21 cellular contexts compared by ENCODE assay signal in the genomic region with DNA sequence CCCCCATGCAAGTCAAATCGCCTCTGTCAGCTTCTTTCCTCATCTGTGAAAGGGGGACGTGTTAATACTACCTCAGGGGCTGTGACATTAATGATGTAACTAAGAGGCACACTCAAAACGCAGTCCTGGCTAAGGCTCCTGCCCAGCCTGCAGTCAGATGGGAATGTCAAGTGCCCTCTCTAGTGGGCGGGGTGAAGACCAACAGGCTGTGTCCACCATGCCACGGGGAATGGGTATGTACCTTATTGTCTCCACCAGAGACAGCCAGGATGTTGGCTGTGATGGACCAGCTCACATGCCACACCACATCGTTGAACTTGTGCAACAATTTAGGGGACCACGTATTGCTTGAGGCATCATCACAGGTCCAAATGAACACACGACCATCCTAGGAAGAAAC. TPM values are rescaled to one million over a fixed set of nuclear protein-coding genes. Genes with fewer than 3 reads are reported as not detected.
"Had no signal": no experiment of that assay in that cellular context is flagged by ENCODE, and none has a peak within 500 bp of the region (broad histone marks: within the 10 kb centered on the region; RNA-seq: fewer than 3 reads in every experiment).

No MANE protein-coding gene starts in this region.

- H3K4me1 Mint-ChIP-seq: mesothelial cell of epicardium had no signal

- DNase-seq: activated B cell treated with CpG ODN at 0.5 μM for 24 hours; activated CD4-positive, alpha-beta T cell treated with anti-CD3 and anti-CD28 coated beads for 48 hours; activated naive CD4-positive, alpha-beta T cell treated with anti-CD3 and anti-CD28 coated beads, Interleukin-2, amount 50 U/mL, for 16 hours; adrenal gland; effector memory CD4-positive, alpha-beta T cell; right lobe of liver; SK-N-SH; small intestine; stimulated activated CD4-positive, alpha-beta T cell treated with anti-CD3 and anti-CD28 coated beads, Interleukin-15, amount 100 ng/mL, for 24 hours; stimulated activated CD4-positive, alpha-beta T cell treated with anti-CD3 and anti-CD28 coated beads, Interleukin-2, amount 100 ng/mL, for 48 hours; testis; upper lobe of left lung had no signal

- H3K4me3 Mint-ChIP-seq: activated B cell treated with CpG ODN at 0.5 μM for 24 hours; activated T-helper 1 cell treated with anti-CD3 and anti-CD28 coated beads, Interleukin-12 subunit alpha, Interleukin-12 subunit beta, Interleukin-2, Interleukin-4 antibody, amounts not matched to agents 30 ng/mL and 10 ng/mL and 1 ng/mL, durations not matched to agents 14 hours and 24 hours and 36 hours; dendritic cell treated with granulocyte-macrophage colony-stimulating factor and Interleukin-4, amounts not matched to agents 40 ng/mL and 50 ng/mL, for 4 days; mesothelial cell of epicardium; nephron had no signal

- H3K27me3 Mint-ChIP-seq: activated B cell treated with CpG ODN at 0.5 μM for 24 hours; dendritic cell treated with granulocyte-macrophage colony-stimulating factor and Interleukin-4, amounts not matched to agents 40 ng/mL and 50 ng/mL, for 4 days had no signal

- H3K27ac Mint-ChIP-seq: activated B cell treated with CpG ODN at 0.5 μM for 24 hours; activated T-helper 1 cell treated with anti-CD3 and anti-CD28 coated beads, Interleukin-12 subunit alpha, Interleukin-12 subunit beta, Interleukin-2, Interleukin-4 antibody, amounts not matched to agents 30 ng/mL and 10 ng/mL and 1 ng/mL, durations not matched to agents 14 hours and 24 hours and 36 hours; dendritic cell treated with granulocyte-macrophage colony-stimulating factor and Interleukin-4, amounts not matched to agents 40 ng/mL and 50 ng/mL, for 4 days; mesothelial cell of epicardium; nephron had no signal

- H3K9me3 Mint-ChIP-seq: activated B cell treated with CpG ODN at 0.5 μM for 24 hours; activated T-helper 1 cell treated with anti-CD3 and anti-CD28 coated beads, Interleukin-12 subunit alpha, Interleukin-12 subunit beta, Interleukin-2, Interleukin-4 antibody, amounts not matched to agents 30 ng/mL and 10 ng/mL and 1 ng/mL, durations not matched to agents 14 hours and 24 hours and 36 hours; dendritic cell treated with granulocyte-macrophage colony-stimulating factor and Interleukin-4, amounts not matched to agents 40 ng/mL and 50 ng/mL, for 4 days; mesothelial cell of epicardium; nephron had no signal

RNA-seq across cellular contexts. Expression of gene GHRL, which starts 11.0 kb away (rescaled TPM):
- total RNA-seq: activated CD8-positive, alpha-beta memory T cell treated with anti-CD3 and anti-CD28 coated beads for 36 hours; bronchial epithelial cell; chondrocyte; fibroblast of villous mesenchyme; lower leg skin had no signal
